Comparison of ENCODE assay signal across 9 cellular contexts in genomic region chr18:23225518-23225917, GRCh38.
DNase-seq lines count a peak whose midpoint lies in the region; ATAC-seq, FAIRE-seq and TF ChIP-seq lines count a peak whose summit lies in the region.
"Had no signal": no experiment of that assay in that cellular context is flagged by ENCODE, and none has a peak within 500 bp of the region (broad histone marks: within the 10 kb centered on the region; RNA-seq: fewer than 3 reads in every experiment).

No MANE protein-coding gene starts in this region.

- H4K20me1 ChIP-seq in GM23248 (ENCODE audit: insufficient read depth): no peaks in the 10 kb centered on the region

- POLR2A ChIA-PET in WTC11 (lab: Charles Lee): no interaction called here
- POLR2A ChIA-PET in CD4-positive, alpha-beta memory T cell (lab: Charles Lee; ENCODE audit: partially characterized antibody): interaction anchor here (0.7 kb wide), 1 partner anchor 180 kb away, joined by 3 read pairs; no protein-coding TSS in a partner anchor

- no peak overlapping the region for H3K4me3 Mint-ChIP-seq in WTC11
- no peak overlapping the region for H3K4me3 Mint-ChIP-seq in CD4-positive, alpha-beta memory T cell

- H3K27ac Mint-ChIP-seq in WTC11: peak overlapping the region; percentile 5
- no peak overlapping the region for H3K27ac Mint-ChIP-seq in CD4-positive, alpha-beta memory T cell

- no peaks in the 10 kb centered on the region for H3K27me3 ChIP-seq in GM23248 (replicated peaks; ENCODE audit: insufficient read depth)
- no peaks in the 10 kb centered on the region for H3K27me3 ChIP-seq in CD4-positive, alpha-beta memory T cell (ENCODE audit: insufficient read depth, low read length)

- CTCF ChIA-PET in WTC11 (lab: Charles Lee): interaction anchor here (0.7 to 4.4 kb wide), 3 partner anchors 11 to 43 kb away, joined by 3 to 37 read pairs (median 3); no protein-coding TSS in a partner anchor
- CTCF ChIA-PET in CD4-positive, alpha-beta memory T cell (lab: Charles Lee; ENCODE audit: partially characterized antibody): interaction anchor here (0.6 to 1.5 kb wide), 2 partner anchors 34 to 101 kb away, joined by 3 to 7 read pairs; no protein-coding TSS in a partner anchor

- no peaks in the 10 kb centered on the region for H3K79me2 ChIP-seq in GM23248 (ENCODE audit: insufficient read depth)
- H3K79me2 ChIP-seq: parathyroid adenoma had no signal

- no peak for ATAC-seq in WTC11

- peaks cover 58% of the 10 kb centered on the region for H3K4me1 ChIP-seq in GM23248 (ENCODE audit: insufficient read depth)
- H3K4me1 ChIP-seq in CD4-positive, alpha-beta memory T cell (ENCODE audit: insufficient read depth, low read length): peaks cover under 1% of the 10 kb centered on the region

- no peak overlapping the region for H2AFZ ChIP-seq in GM23248
- H2AFZ ChIP-seq: parathyroid adenoma had no signal

- no peak overlapping the region for H3K4me3 ChIP-seq in GM23248
- H3K4me3 ChIP-seq in CD4-positive, alpha-beta memory T cell (ENCODE audit: low read length in 2 of 2): no peak overlapping the region

- peak overlapping the region; percentile 92 for H3K27ac ChIP-seq in GM23248
- no peak overlapping the region for H3K27ac ChIP-seq in CD4-positive, alpha-beta memory T cell (ENCODE audit: low read depth, low read length)
- H3K27ac ChIP-seq: parathyroid adenoma had no signal

- no peaks in the 10 kb centered on the region for H3K9me3 ChIP-seq in GM23248 (ENCODE audit: low read depth)
- H3K9me3 ChIP-seq in CD4-positive, alpha-beta memory T cell (ENCODE audit: control insufficient read depth in 1 of 2, low read length in 2 of 2): no peaks in the 10 kb centered on the region

- peaks cover 8% of the 10 kb centered on the region for H3K4me1 Mint-ChIP-seq in WTC11
- H3K4me1 Mint-ChIP-seq in CD4-positive, alpha-beta memory T cell: peaks cover 0 to 16% (median 2%) of the 10 kb centered on the region in 4 donors

- peak; percentile 96 for DNase-seq in GM23248
- no peak for DNase-seq in WTC11 (ENCODE audit: low spot score)
- peak; percentile 48 for DNase-seq in glomerular visceral epithelial cell (ENCODE audit: extremely low spot score)
- DNase-seq in smooth muscle cell of the brain vasculature (ENCODE audit: low read depth, low spot score): peak; percentile 32
- DNase-seq in D721Med (ENCODE audit: insufficient read length, low spot score): no peak
- no peak for DNase-seq in NCI-H526 (lab: John Stamatoyannopoulos, UW)
- no peak for DNase-seq in CD4-positive, alpha-beta memory T cell
- no peak for DNase-seq in activated effector memory CD4-positive, alpha-beta T cell treated with Interleukin-2 at 50 U/mL for 16 hours

- H3K36me3 Mint-ChIP-seq in WTC11: peaks cover 14% of the 10 kb centered on the region; the same call in 1 of the 2 replicates
- H3K36me3 Mint-ChIP-seq in CD4-positive, alpha-beta memory T cell: no peaks in the 10 kb centered on the region

- H3K36me3 ChIP-seq in GM23248 (ENCODE audit: low read depth): no peaks in the 10 kb centered on the region
- no peaks in the 10 kb centered on the region for H3K36me3 ChIP-seq in CD4-positive, alpha-beta memory T cell (ENCODE audit: insufficient read depth, low read length)

- H3K9me3 Mint-ChIP-seq in WTC11: no peaks in the 10 kb centered on the region
- H3K9me3 Mint-ChIP-seq in CD4-positive, alpha-beta memory T cell: no peaks in the 10 kb centered on the region

- peaks cover 64% of the 10 kb centered on the region for H3F3A ChIP-seq in GM23248 (ENCODE audit: insufficient read depth)

- H3K9ac ChIP-seq in GM23248: peak overlapping the region; percentile 60; the same call in 1 of the 2 replicates
- H3K9ac ChIP-seq: parathyroid adenoma had no signal

- in situ Hi-C loops in GM23248 (cut with MboI): no loop called here

- intact Hi-C loops in CD4-positive, alpha-beta memory T cell (cut with micrococcal nuclease): no loop called here

- no peaks in the 10 kb centered on the region for H3K9me2 ChIP-seq in GM23248 (ENCODE audit: insufficient read depth)

- TF ChIP-seq CTCF in WTC11 (IDR thresholded peaks at IDR 0.05): no peak
- TF ChIP-seq CTCF in D721Med (IDR thresholded peaks at IDR 0.05; ENCODE audit: insufficient read depth, missing control alignments): no peak

- 0 to 2% methylated on average over 2 of the region's 2 CpGs for WGBS in GM23248 (ENCODE audit: low coverage in 1 of 2, low lambda C conversion rate in 2 of 2, missing lambda C conversion rate in 2 of 2), 2 experiments

- FAIRE-seq in D721Med (lab: Jason Lieb, UNC): no peak

- H3K4me2 ChIP-seq in GM23248 (ENCODE audit: unreplicated experiment): peak overlapping the region; percentile 92

- no peaks in the 10 kb centered on the region for H3K27me3 Mint-ChIP-seq in WTC11 (ENCODE audit: low read depth)
- no peaks in the 10 kb centered on the region for H3K27me3 Mint-ChIP-seq in CD4-positive, alpha-beta memory T cell

TF ChIP-seq in WTC11, 78 proteins besides CTCF, POLR2A, EP300 and RAD21 (continues in another document):
- TF ChIP-seq SP1 (CRISPR knock-in tag; conservative IDR thresholded peaks at IDR 0.05): no peak
- TF ChIP-seq CDX4 (CRISPR knock-in tag; IDR thresholded peaks at IDR 0.05; ENCODE audit: borderline replicate concordance): no peak
- TF ChIP-seq ATF6 (CRISPR knock-in tag; IDR thresholded peaks at IDR 0.05): no peak
- TF ChIP-seq ZNF416 (CRISPR knock-in tag; IDR thresholded peaks at IDR 0.05): no peak
- no peak for TF ChIP-seq ZNF317 (CRISPR knock-in tag; IDR thresholded peaks at IDR 0.05; ENCODE audit: borderline replicate concordance, low read depth)
- no peak for TF ChIP-seq KAT7 (CRISPR knock-in tag; IDR thresholded peaks at IDR 0.05; ENCODE audit: borderline replicate concordance)
- no peak for TF ChIP-seq ZNF396 (CRISPR knock-in tag; IDR thresholded peaks at IDR 0.05; ENCODE audit: borderline replicate concordance)
- TF ChIP-seq USF2 (CRISPR knock-in tag; IDR thresholded peaks at IDR 0.05): no peak
- no peak for TF ChIP-seq EMX1 (CRISPR knock-in tag; IDR thresholded peaks at IDR 0.05)
- no peak for TF ChIP-seq USF1 (CRISPR knock-in tag; IDR thresholded peaks at IDR 0.05)
- TF ChIP-seq CREB1 (CRISPR knock-in tag; IDR thresholded peaks at IDR 0.05): no peak

Comparison
In these comparisons a context has a peak if more than half of its experiments do, and no peak if none do; other contexts are left out.
1. DNase-seq: peak in GM23248 (single experiment), glomerular visceral epithelial cell (single experiment) and smooth muscle cell of the brain vasculature (single experiment); none in WTC11 (single experiment), D721Med (single experiment), NCI-H526 (0 of 2), CD4-positive, alpha-beta memory T cell (0 of 5) and activated effector memory CD4-positive, alpha-beta T cell treated with Interleukin-2 at 50 U/mL for 16 hours (single experiment).